ENCODE assay signal across 8 cellular contexts in the genomic region with DNA sequence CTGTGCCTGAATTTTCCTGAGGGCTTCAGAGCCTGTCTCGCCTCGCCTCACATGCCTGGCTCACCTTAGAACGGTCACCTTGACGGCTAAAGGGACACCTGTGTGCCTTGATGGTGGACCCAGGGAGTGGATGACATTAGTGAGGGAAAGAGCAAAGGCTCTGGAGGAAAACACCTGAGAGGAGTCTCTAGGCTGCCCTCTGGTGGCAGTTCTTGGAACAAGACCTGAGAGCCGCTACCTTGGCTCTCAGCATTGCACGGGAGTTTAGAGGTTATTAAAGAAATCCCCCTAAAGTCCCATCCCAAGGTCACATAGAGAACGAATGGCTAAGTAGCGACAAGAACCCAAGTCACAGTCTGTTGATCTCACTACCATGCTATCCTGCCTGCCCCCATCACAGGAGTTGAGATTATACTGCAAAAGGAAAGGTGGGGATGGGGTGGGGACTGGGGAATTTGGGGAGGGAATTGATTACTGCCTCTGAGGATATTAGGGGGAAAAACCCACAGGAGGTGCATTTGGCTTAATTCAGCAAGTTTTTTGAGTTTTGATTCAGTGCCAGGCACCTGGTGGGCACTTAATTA. TPM values are rescaled to one million over a fixed set of nuclear protein-coding genes. Genes with fewer than 3 reads are reported as not detected.
DNase-seq lines count a peak whose midpoint lies in the region; ATAC-seq, FAIRE-seq and TF ChIP-seq lines count a peak whose summit lies in the region.

No MANE protein-coding gene starts in this region.

- FAIRE-seq in G401.6 (lab: Jason Lieb, UNC), result peak; percentile 52

- no peak for ATAC-seq in HG02588 (IDR thresholded peaks at IDR 0.05; ENCODE audit: unreplicated experiment)

- WGBS in liver, result 5% methylated on average over 8 of the region's 8 CpGs

- H3K9me3 ChIP-seq in MG63 (no peaks in the 10 kb centered on the region), breast epithelium (no peaks in the 10 kb centered on the region), liver (ENCODE audit: control insufficient read depth in 4 of 4, low read length in 3 of 4) (no peaks in the 10 kb centered on the region)

- DNase-seq in MG63 (peak; percentile 18), breast epithelium (ENCODE audit: low spot score in 2 of 2) (peak in 1 of 2 donors; percentile 70), dedifferentiated amniotic fluid mesenchymal stem cell (ENCODE audit: extremely low spot score) (no peak)
- peak; percentile 44 for DNase-seq in stimulated activated CD8-positive, alpha-beta memory T cell treated with anti-CD3 and anti-CD28 coated beads, Interleukin-12 subunit alpha, Interleukin-12 subunit beta, amount 100 ng/mL, for 4 hours (ENCODE audit: low read depth)

- H3K27ac ChIP-seq in breast epithelium, result no peak overlapping the region
- no peak overlapping the region for H3K27ac ChIP-seq in liver (ENCODE audit: low read depth in 1 of 2, low read length in 2 of 2)

- TF ChIP-seq POLR2A in breast epithelium (IDR thresholded peaks at IDR 0.05), result no peak

- H3K36me3 ChIP-seq in MG63 (no peaks in the 10 kb centered on the region), breast epithelium (no peaks in the 10 kb centered on the region), liver (ENCODE audit: control insufficient read depth in 4 of 4, insufficient read depth in 3 of 4, low read depth in 1 of 4, low read length in 3 of 4) (no peaks in the 10 kb centered on the region)

- no peak overlapping the region for H3K9ac ChIP-seq in liver (ENCODE audit: low read depth in 1 of 2, low read length in 2 of 2)

- TF ChIP-seq CTCF in WI38 (IDR thresholded peaks at IDR 0.05; ENCODE audit: low read depth, low read length), result peak; percentile 95
- peak; percentile 64 to 76 (median 66) for TF ChIP-seq CTCF in breast epithelium (IDR thresholded peaks at IDR 0.05)
- TF ChIP-seq CTCF in liver (IDR thresholded peaks at IDR 0.05; ENCODE audit: low read depth, low read length, missing input control), result peak; percentile 71

- H3K4me1 ChIP-seq in breast epithelium (peaks cover 0 to 6% of the 10 kb centered on the region in 2 donors), liver (ENCODE audit: control insufficient read depth in 4 of 4, insufficient read depth in 4 of 4, low read length in 3 of 4) (no peaks in the 10 kb centered on the region)

- TF ChIP-seq RAD21 in liver (IDR thresholded peaks at IDR 0.05), result peak in 1 of 2 donors; percentile 70

- H3K27me3 ChIP-seq in MG63 (no peaks in the 10 kb centered on the region), breast epithelium (no peaks in the 10 kb centered on the region), liver (ENCODE audit: control insufficient read depth in 4 of 4, insufficient read depth in 4 of 4, low read length in 3 of 4) (no peaks in the 10 kb centered on the region)

- H3K4me3 ChIP-seq in MG63, result no peak overlapping the region
- H3K4me3 ChIP-seq in WI38 (ENCODE audit: low read depth, low read length), result no peak overlapping the region
- no peak overlapping the region for H3K4me3 ChIP-seq in breast epithelium
- no peak overlapping the region for H3K4me3 ChIP-seq in liver (ENCODE audit: low read depth in 1 of 3, low read length in 3 of 3)

- intact Hi-C loops in breast epithelium (cut with DNase I; ENCODE audit: low total_unique reads), result loop anchor here (10.0 kb wide), 1 partner anchor 247 kb away; no protein-coding TSS in a partner anchor

TF ChIP-seq in liver, 16 proteins besides CTCF, POLR2A, EP300 and RAD21:
- TF ChIP-seq RXRA (IDR thresholded peaks at IDR 0.05), result no peak
- TF ChIP-seq GABPA (IDR thresholded peaks at IDR 0.05 in 1 of 2, conservative IDR thresholded peaks at IDR 0.05 in 1 of 2), result no peak
- no peak for TF ChIP-seq HNF4G (IDR thresholded peaks at IDR 0.05)
- no peak for TF ChIP-seq FOXA1 (IDR thresholded peaks at IDR 0.05)
- TF ChIP-seq SP1 (IDR thresholded peaks at IDR 0.05), result no peak
- no peak for TF ChIP-seq JUND (IDR thresholded peaks at IDR 0.05)
- no peak for TF ChIP-seq NR2F2 (IDR thresholded peaks at IDR 0.05)
- TF ChIP-seq, protein P1, sequence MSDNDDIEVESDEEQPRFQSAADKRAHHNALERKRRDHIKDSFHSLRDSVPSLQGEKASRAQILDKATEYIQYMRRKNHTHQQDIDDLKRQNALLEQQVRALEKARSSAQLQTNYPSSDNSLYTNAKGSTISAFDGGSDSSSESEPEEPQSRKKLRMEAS (IDR thresholded peaks at IDR 0.05), result no peak
- TF ChIP-seq, protein P2, sequence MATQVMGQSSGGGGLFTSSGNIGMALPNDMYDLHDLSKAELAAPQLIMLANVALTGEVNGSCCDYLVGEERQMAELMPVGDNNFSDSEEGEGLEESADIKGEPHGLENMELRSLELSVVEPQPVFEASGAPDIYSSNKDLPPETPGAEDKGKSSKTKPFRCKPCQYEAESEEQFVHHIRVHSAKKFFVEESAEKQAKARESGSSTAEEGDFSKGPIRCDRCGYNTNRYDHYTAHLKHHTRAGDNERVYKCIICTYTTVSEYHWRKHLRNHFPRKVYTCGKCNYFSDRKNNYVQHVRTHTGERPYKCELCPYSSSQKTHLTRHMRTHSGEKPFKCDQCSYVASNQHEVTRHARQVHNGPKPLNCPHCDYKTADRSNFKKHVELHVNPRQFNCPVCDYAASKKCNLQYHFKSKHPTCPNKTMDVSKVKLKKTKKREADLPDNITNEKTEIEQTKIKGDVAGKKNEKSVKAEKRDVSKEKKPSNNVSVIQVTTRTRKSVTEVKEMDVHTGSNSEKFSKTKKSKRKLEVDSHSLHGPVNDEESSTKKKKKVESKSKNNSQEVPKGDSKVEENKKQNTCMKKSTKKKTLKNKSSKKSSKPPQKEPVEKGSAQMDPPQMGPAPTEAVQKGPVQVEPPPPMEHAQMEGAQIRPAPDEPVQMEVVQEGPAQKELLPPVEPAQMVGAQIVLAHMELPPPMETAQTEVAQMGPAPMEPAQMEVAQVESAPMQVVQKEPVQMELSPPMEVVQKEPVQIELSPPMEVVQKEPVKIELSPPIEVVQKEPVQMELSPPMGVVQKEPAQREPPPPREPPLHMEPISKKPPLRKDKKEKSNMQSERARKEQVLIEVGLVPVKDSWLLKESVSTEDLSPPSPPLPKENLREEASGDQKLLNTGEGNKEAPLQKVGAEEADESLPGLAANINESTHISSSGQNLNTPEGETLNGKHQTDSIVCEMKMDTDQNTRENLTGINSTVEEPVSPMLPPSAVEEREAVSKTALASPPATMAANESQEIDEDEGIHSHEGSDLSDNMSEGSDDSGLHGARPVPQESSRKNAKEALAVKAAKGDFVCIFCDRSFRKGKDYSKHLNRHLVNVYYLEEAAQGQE (IDR thresholded peaks at IDR 0.05), result no peak
- TF ChIP-seq EGR1 (IDR thresholded peaks at IDR 0.05; ENCODE audit: low read depth in 2 of 2), result no peak
- TF ChIP-seq HNF4A (conservative IDR thresholded peaks at IDR 0.05), result no peak
- TF ChIP-seq TAF1 (conservative IDR thresholded peaks at IDR 0.05), result no peak
- no peak for TF ChIP-seq YY1 (IDR thresholded peaks at IDR 0.05)
- TF ChIP-seq, protein P3, sequence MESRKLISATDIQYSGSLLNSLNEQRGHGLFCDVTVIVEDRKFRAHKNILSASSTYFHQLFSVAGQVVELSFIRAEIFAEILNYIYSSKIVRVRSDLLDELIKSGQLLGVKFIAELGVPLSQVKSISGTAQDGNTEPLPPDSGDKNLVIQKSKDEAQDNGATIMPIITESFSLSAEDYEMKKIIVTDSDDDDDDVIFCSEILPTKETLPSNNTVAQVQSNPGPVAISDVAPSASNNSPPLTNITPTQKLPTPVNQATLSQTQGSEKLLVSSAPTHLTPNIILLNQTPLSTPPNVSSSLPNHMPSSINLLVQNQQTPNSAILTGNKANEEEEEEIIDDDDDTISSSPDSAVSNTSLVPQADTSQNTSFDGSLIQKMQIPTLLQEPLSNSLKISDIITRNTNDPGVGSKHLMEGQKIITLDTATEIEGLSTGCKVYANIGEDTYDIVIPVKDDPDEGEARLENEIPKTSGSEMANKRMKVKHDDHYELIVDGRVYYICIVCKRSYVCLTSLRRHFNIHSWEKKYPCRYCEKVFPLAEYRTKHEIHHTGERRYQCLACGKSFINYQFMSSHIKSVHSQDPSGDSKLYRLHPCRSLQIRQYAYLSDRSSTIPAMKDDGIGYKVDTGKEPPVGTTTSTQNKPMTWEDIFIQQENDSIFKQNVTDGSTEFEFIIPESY (IDR thresholded peaks at IDR 0.05), result no peak
- TF ChIP-seq, protein P4, sequence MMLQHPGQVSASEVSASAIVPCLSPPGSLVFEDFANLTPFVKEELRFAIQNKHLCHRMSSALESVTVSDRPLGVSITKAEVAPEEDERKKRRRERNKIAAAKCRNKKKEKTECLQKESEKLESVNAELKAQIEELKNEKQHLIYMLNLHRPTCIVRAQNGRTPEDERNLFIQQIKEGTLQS (IDR thresholded peaks at IDR 0.05), result no peak
- TF ChIP-seq FOXA2 (IDR thresholded peaks at IDR 0.05), result no peak

RNA-seq across cellular contexts. Expression of a gene that starts 7.9 kb away (rescaled TPM):
- not detected in 2 replicates for total RNA-seq in MG63 (2014; rRNA removed; shearing (Covaris generic); ENCODE audit: low replicate concordance)
- total RNA-seq in breast epithelium (under 1 TPM in 1 of 3 donors, not detected in 2; 0.59 TPM), liver (not detected)
- not detected for polyA plus RNA-seq in liver

RNA-seq across cellular contexts. Expression of a gene that starts 10.7 kb away (rescaled TPM):
- total RNA-seq in MG63 (2014; rRNA removed; shearing (Covaris generic); ENCODE audit: low replicate concordance), result not detected in 2 replicates
- total RNA-seq in breast epithelium, result not detected
- not detected for total RNA-seq in liver
- polyA plus RNA-seq in liver, result not detected

RNA-seq across cellular contexts. Expression of a gene that starts 13.6 kb away (rescaled TPM):
- total RNA-seq in MG63 (2014; rRNA removed; shearing (Covaris generic); ENCODE audit: low replicate concordance), result not detected in 2 replicates
- 1 to 10 TPM in 2 of 3 donors, under 1 TPM in 1; 0.48 to 2.0 (median 1.9) TPM for total RNA-seq in breast epithelium
- total RNA-seq in liver, result under 1 TPM in 1 of 2 donors, not detected in 1; under 0.01 TPM
- under 1 TPM in 1 of 2 donors, not detected in 1; 0.08 TPM for polyA plus RNA-seq in liver

RNA-seq across cellular contexts. Expression of a gene that starts 15.8 kb away (rescaled TPM):
- 0.91 TPM in 1 of 2 replicates, not detected in the other for total RNA-seq in MG63 (2014; rRNA removed; shearing (Covaris generic); ENCODE audit: low replicate concordance)
- under 1 TPM in 1 of 3 donors, not detected in 2; 0.59 TPM for total RNA-seq in breast epithelium
- total RNA-seq in liver, result not detected
- not detected for polyA plus RNA-seq in liver

RNA-seq across cellular contexts. Expression of a gene that starts 29.4 kb away (rescaled TPM):
- total RNA-seq in MG63 (2014; rRNA removed; shearing (Covaris generic); ENCODE audit: low replicate concordance), result 9.6 and 21.7 TPM in 2 replicates
- total RNA-seq in breast epithelium (10 to 100 TPM; 10.9 to 17.1 (median 17.0) TPM), liver (1 to 10 TPM; 6.9 to 9.9 TPM)
- 1 to 10 TPM; 3.1 to 5.6 TPM for polyA plus RNA-seq in liver
